22 cellular contexts compared by ENCODE assay signal in genomic region chr3:43676440-43676839, GRCh38.
"Had no signal": no experiment of that assay in that cellular context is flagged by ENCODE, and none has a peak within 500 bp of the region (broad histone marks: within the 10 kb centered on the region; RNA-seq: fewer than 3 reads in every experiment).

No MANE protein-coding gene starts in this region.

- H3K27ac ChIP-seq: brain microvascular endothelial cell, RWPE1, WERI-Rb-1 had no signal

- H3K27me3 Mint-ChIP-seq: activated CD4-positive, alpha-beta T cell treated with anti-CD3 and anti-CD28 coated beads for 36 hours; activated CD8-positive, alpha-beta T cell treated with anti-CD3 and anti-CD28 coated beads for 36 hours; activated naive CD8-positive, alpha-beta T cell treated with anti-CD3 and anti-CD28 coated beads for 36 hours had no signal

- H3K27ac Mint-ChIP-seq: activated CD4-positive, alpha-beta T cell treated with anti-CD3 and anti-CD28 coated beads for 36 hours; activated CD8-positive, alpha-beta T cell treated with anti-CD3 and anti-CD28 coated beads for 36 hours; activated naive CD4-positive, alpha-beta T cell treated with anti-CD3 and anti-CD28 coated beads, Interleukin-2, amount 10 ng/mL, durations not matched to agents 7 days and 5 days; activated naive CD8-positive, alpha-beta T cell treated with anti-CD3 and anti-CD28 coated beads for 36 hours; activated T-cell treated with anti-CD3 and anti-CD28 coated beads, Interleukin-2, amount 50 U/mL, for 72 hours; activated T-helper 2 cell treated with anti-CD3 and anti-CD28 coated beads, Interferon-gamma antibody, Interleukin-2, Interleukin-4, amounts not matched to agents 10 μg/mL and 5 μg/mL and 100 μg/mL, durations not matched to agents 14 hours and 24 hours and 36 hours had no signal

- H3K9me3 Mint-ChIP-seq: activated T-helper 2 cell treated with anti-CD3 and anti-CD28 coated beads, Interferon-gamma antibody, Interleukin-2, Interleukin-4, amounts not matched to agents 10 μg/mL and 5 μg/mL and 100 μg/mL, durations not matched to agents 14 hours and 24 hours and 36 hours had no signal

- H3K27me3 ChIP-seq: brain microvascular endothelial cell had no signal

- H3K36me3 ChIP-seq: brain microvascular endothelial cell, WERI-Rb-1 had no signal

- H3K36me3 Mint-ChIP-seq: activated naive CD4-positive, alpha-beta T cell treated with anti-CD3 and anti-CD28 coated beads, Interleukin-2, amount 10 ng/mL, durations not matched to agents 7 days and 5 days had no signal

- DNase-seq: activated CD4-positive, alpha-beta T cell treated with anti-CD3 and anti-CD28 coated beads for 36 hours; activated CD8-positive, alpha-beta memory T cell treated with anti-CD3 and anti-CD28 coated beads, Interleukin-2, amount 50 U/mL, for 4 hours; activated CD8-positive, alpha-beta T cell treated with anti-CD3 and anti-CD28 coated beads for 36 hours; activated gamma-delta T cell treated with Interleukin-2 at 50 U/mL for 16 hours; activated naive CD4-positive, alpha-beta T cell treated with anti-CD3 and anti-CD28 coated beads, Interleukin-2, amount 10 ng/mL, durations not matched to agents 7 days and 5 days; activated naive CD8-positive, alpha-beta T cell treated with anti-CD3 and anti-CD28 coated beads for 36 hours; activated T-cell treated with anti-CD3 and anti-CD28 coated beads, Interleukin-2, amount 50 U/mL, for 72 hours; brain microvascular endothelial cell; cerebellar nuclear complex; Karpas-422; NCI-H1105 treated with DMSO at 0.1 percent for 48 hours; NCI-H1436 treated with DMSO at 0.1 percent for 48 hours; NCI-H187; NCI-H2081; NCI-H510A treated with DMSO at 0.1 percent for 48 hours; NCI-H69; NK-92 treated with Interleukin-12 subunit alpha and Interleukin-12 subunit beta, amount 100 ng/mL, for 24 hours; Right ventricle myocardium superior; T-helper 1 cell; WERI-Rb-1 had no signal

- H3K4me1 Mint-ChIP-seq: activated CD4-positive, alpha-beta T cell treated with anti-CD3 and anti-CD28 coated beads for 36 hours; activated naive CD4-positive, alpha-beta T cell treated with anti-CD3 and anti-CD28 coated beads, Interleukin-2, amount 10 ng/mL, durations not matched to agents 7 days and 5 days; activated naive CD8-positive, alpha-beta T cell treated with anti-CD3 and anti-CD28 coated beads for 36 hours had no signal

- H3K4me3 Mint-ChIP-seq: activated CD4-positive, alpha-beta T cell treated with anti-CD3 and anti-CD28 coated beads for 36 hours; activated CD8-positive, alpha-beta T cell treated with anti-CD3 and anti-CD28 coated beads for 36 hours; activated naive CD4-positive, alpha-beta T cell treated with anti-CD3 and anti-CD28 coated beads, Interleukin-2, amount 10 ng/mL, durations not matched to agents 7 days and 5 days; activated naive CD8-positive, alpha-beta T cell treated with anti-CD3 and anti-CD28 coated beads for 36 hours; activated T-cell treated with anti-CD3 and anti-CD28 coated beads, Interleukin-2, amount 50 U/mL, for 72 hours had no signal
